ENCODE assay signal across 1 cellular context in genomic region chr9:137156567-137157375, GRCh38.
TF ChIP-seq lines count a peak whose summit lies in the region.

No MANE protein-coding gene starts in this region.

TF ChIP-seq in K562, 482 proteins besides CTCF, POLR2A, EP300 and RAD21:
- peak; percentile 69 to 73 for TF ChIP-seq NRF1 (conservative IDR thresholded peaks at IDR 0.05 in 1 of 2, IDR thresholded peaks at IDR 0.05 in 1 of 2)
- TF ChIP-seq PCBP1 (IDR thresholded peaks at IDR 0.05; ENCODE audit: low read depth, low read length, poor library complexity, severe bottlenecking) = peak; percentile 23
- TF ChIP-seq ZBTB7A (IDR thresholded peaks at IDR 0.05; ENCODE audit: borderline replicate concordance, control insufficient read depth, low read depth, low read length) = peak; percentile 35; the same call in 1 of the 2 replicates
- no peak for TF ChIP-seq GATA2 (CRISPR knock-in tag; IDR thresholded peaks at IDR 0.05)
- TF ChIP-seq TAF7 (tag; IDR thresholded peaks at IDR 0.05) = no peak
- no peak for TF ChIP-seq ZNF212 (CRISPR knock-in tag; IDR thresholded peaks at IDR 0.05)
- peak in 1 of 2 experiments; percentile 48; a peak in 1 of 4 replicates for TF ChIP-seq MAZ (CRISPR knock-in tag; conservative IDR thresholded peaks at IDR 0.05 in 1 of 2, IDR thresholded peaks at IDR 0.05 in 1 of 2)
- TF ChIP-seq, protein P1, sequence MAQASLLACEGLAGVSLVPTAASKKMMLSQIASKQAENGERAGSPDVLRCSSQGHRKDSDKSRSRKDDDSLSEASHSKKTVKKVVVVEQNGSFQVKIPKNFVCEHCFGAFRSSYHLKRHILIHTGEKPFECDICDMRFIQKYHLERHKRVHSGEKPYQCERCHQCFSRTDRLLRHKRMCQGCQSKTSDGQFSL (CRISPR knock-in tag; IDR thresholded peaks at IDR 0.05) = peak; percentile 48; the same call in 1 of the 2 replicates
- TF ChIP-seq, protein P1 (tag; IDR thresholded peaks at IDR 0.05) = no peak
- TF ChIP-seq UBTF (IDR thresholded peaks at IDR 0.05; ENCODE audit: borderline replicate concordance in 1 of 2, low read depth in 2 of 2, low read length in 2 of 2) = no peak
- TF ChIP-seq, protein P2, sequence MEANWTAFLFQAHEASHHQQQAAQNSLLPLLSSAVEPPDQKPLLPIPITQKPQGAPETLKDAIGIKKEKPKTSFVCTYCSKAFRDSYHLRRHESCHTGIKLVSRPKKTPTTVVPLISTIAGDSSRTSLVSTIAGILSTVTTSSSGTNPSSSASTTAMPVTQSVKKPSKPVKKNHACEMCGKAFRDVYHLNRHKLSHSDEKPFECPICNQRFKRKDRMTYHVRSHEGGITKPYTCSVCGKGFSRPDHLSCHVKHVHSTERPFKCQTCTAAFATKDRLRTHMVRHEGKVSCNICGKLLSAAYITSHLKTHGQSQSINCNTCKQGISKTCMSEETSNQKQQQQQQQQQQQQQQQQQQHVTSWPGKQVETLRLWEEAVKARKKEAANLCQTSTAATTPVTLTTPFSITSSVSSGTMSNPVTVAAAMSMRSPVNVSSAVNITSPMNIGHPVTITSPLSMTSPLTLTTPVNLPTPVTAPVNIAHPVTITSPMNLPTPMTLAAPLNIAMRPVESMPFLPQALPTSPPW (CRISPR knock-in tag; IDR thresholded peaks at IDR 0.05) = peak; percentile 48; the same call in 1 of the 2 replicates
- TF ChIP-seq, protein P3, sequence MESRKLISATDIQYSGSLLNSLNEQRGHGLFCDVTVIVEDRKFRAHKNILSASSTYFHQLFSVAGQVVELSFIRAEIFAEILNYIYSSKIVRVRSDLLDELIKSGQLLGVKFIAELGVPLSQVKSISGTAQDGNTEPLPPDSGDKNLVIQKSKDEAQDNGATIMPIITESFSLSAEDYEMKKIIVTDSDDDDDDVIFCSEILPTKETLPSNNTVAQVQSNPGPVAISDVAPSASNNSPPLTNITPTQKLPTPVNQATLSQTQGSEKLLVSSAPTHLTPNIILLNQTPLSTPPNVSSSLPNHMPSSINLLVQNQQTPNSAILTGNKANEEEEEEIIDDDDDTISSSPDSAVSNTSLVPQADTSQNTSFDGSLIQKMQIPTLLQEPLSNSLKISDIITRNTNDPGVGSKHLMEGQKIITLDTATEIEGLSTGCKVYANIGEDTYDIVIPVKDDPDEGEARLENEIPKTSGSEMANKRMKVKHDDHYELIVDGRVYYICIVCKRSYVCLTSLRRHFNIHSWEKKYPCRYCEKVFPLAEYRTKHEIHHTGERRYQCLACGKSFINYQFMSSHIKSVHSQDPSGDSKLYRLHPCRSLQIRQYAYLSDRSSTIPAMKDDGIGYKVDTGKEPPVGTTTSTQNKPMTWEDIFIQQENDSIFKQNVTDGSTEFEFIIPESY (CRISPR knock-in tag; IDR thresholded peaks at IDR 0.05) = peak; percentile 95
- TF ChIP-seq HDAC1 (IDR thresholded peaks at IDR 0.05) = peak in 1 of 2 experiments; percentile 12; a peak in 1 of 4 replicates
- TF ChIP-seq, protein P4, sequence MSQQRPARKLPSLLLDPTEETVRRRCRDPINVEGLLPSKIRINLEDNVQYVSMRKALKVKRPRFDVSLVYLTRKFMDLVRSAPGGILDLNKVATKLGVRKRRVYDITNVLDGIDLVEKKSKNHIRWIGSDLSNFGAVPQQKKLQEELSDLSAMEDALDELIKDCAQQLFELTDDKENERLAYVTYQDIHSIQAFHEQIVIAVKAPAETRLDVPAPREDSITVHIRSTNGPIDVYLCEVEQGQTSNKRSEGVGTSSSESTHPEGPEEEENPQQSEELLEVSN (IDR thresholded peaks at IDR 0.05; ENCODE audit: borderline replicate concordance in 1 of 2, extremely low read depth in 1 of 2, insufficient read depth in 1 of 2, insufficient read length in 1 of 2, low read depth in 1 of 2, low read length in 1 of 2, poor library complexity in 1 of 2, severe bottlenecking in 1 of 2) = peak in 1 of 2 experiments; percentile 50
- TF ChIP-seq ZNF311 (CRISPR knock-in tag; IDR thresholded peaks at IDR 0.05) = no peak
- no peak for TF ChIP-seq PHTF2 (CRISPR knock-in tag; IDR thresholded peaks at IDR 0.05)
- no peak for TF ChIP-seq THRA (IDR thresholded peaks at IDR 0.05)
- no peak for TF ChIP-seq TFE3 (CRISPR knock-in tag; IDR thresholded peaks at IDR 0.05)
- no peak for TF ChIP-seq ZNF140 (CRISPR knock-in tag; IDR thresholded peaks at IDR 0.05)
- no peak for TF ChIP-seq SRSF1 (IDR thresholded peaks at IDR 0.05; ENCODE audit: low read depth, low read length)
- 0 out of 2 replicates have a peak, but pooled peaks have one; percentile 17 for TF ChIP-seq SP1 (CRISPR knock-in tag; IDR thresholded peaks at IDR 0.05)
- TF ChIP-seq LCOR (CRISPR knock-in tag; IDR thresholded peaks at IDR 0.05) = no peak
- TF ChIP-seq KDM1A (IDR thresholded peaks at IDR 0.05) = no peak
- TF ChIP-seq SMARCC2 (IDR thresholded peaks at IDR 0.05; ENCODE audit: low read depth) = no peak
- TF ChIP-seq BCOR (IDR thresholded peaks at IDR 0.05) = no peak
- peak; percentile 67 for TF ChIP-seq EGR1 (conservative IDR thresholded peaks at IDR 0.05)
- no peak for TF ChIP-seq TFAM (CRISPR knock-in tag; conservative IDR thresholded peaks at IDR 0.05)
- TF ChIP-seq TFAP4 (CRISPR knock-in tag; IDR thresholded peaks at IDR 0.05; ENCODE audit: borderline replicate concordance) = peak; percentile 51
- TF ChIP-seq SAFB (IDR thresholded peaks at IDR 0.05; ENCODE audit: borderline replicate concordance, low read depth, low read length) = 0 out of 2 replicates have a peak, but pooled peaks have one; percentile 28
- no peak for TF ChIP-seq NR2C2 (CRISPR knock-in tag; IDR thresholded peaks at IDR 0.05)
- no peak for TF ChIP-seq NR2C2 (tag; IDR thresholded peaks at IDR 0.05)
- no peak for TF ChIP-seq BRCA1 (IDR thresholded peaks at IDR 0.05)
- 0 out of 2 replicates have a peak, but pooled peaks have one; percentile 22 for TF ChIP-seq BRCA1 (CRISPR knock-in tag; IDR thresholded peaks at IDR 0.05)
- TF ChIP-seq GATAD2B (IDR thresholded peaks at IDR 0.05; ENCODE audit: borderline replicate concordance) = no peak
- TF ChIP-seq POLR2G (IDR thresholded peaks at IDR 0.05; ENCODE audit: low read depth, low read length) = peak; percentile 43
- TF ChIP-seq L3MBTL2 (IDR thresholded peaks at IDR 0.05) = peak; percentile 31; the same call in 1 of the 2 replicates
- TF ChIP-seq HMG20A (CRISPR knock-in tag; conservative IDR thresholded peaks at IDR 0.05) = no peak
- 0 out of 2 replicates have a peak, but pooled peaks have one; percentile 22 for TF ChIP-seq GATAD2A (IDR thresholded peaks at IDR 0.05)
- peak; percentile 24; the same call in 1 of the 2 replicates for TF ChIP-seq KLF13 (tag; IDR thresholded peaks at IDR 0.05; ENCODE audit: borderline replicate concordance, low read depth)
